In genomic region chr2:159144776-159145614, GRCh38 we compare ENCODE assay signal across 14 cellular contexts.
A peak's percentile ranks its signal among the peaks of the same experiment; 100 is the strongest.
DNase-seq lines count a peak whose midpoint lies in the region; ATAC-seq, FAIRE-seq and TF ChIP-seq lines count a peak whose summit lies in the region.
"Had no signal": no experiment of that assay in that cellular context is flagged by ENCODE, and none has a peak within 500 bp of the region (broad histone marks: within the 10 kb centered on the region; RNA-seq: fewer than 3 reads in every experiment).

No MANE protein-coding gene starts in this region.

- CTCF ChIA-PET in CD8-positive, alpha-beta memory T cell (lab: Charles Lee) = no interaction called here
- CTCF ChIA-PET in OCI-LY7 (lab: Charles Lee; ENCODE audit: unreplicated experiment) = no interaction called here

- no peak overlapping the region for H3K4me3 ChIP-seq in CD8-positive, alpha-beta memory T cell (ENCODE audit: low read length)
- H3K4me3 ChIP-seq in OCI-LY7 (ENCODE audit: low read depth, low read length, poor library complexity, severe bottlenecking) = no peak overlapping the region
- H3K4me3 ChIP-seq: thyroid gland had no signal

- no peak overlapping the region for H3K4me2 ChIP-seq in OCI-LY7 (ENCODE audit: low read length)

- peak in 2 of 5 donors; percentile 16 to 64 for DNase-seq in CD8-positive, alpha-beta memory T cell
- DNase-seq in OCI-LY7 (ENCODE audit: low spot score) (no peak), HTR-8/SVneo (ENCODE audit: insufficient read length, low spot score) (no peak), ACHN (no peak)
- DNase-seq: activated CD4-positive, alpha-beta T cell treated with anti-CD3 and anti-CD28 coated beads for 36 hours; activated naive CD4-positive, alpha-beta T cell treated with anti-CD3 and anti-CD28 coated beads, Interleukin-2, amount 50 U/mL, for 16 hours; NCI-H510A; right cardiac atrium; thyroid gland had no signal

- TF ChIP-seq CTCF in OCI-LY7 (conservative IDR thresholded peaks at IDR 0.05; ENCODE audit: low read length) = no peak

- ATAC-seq in GM19372 (IDR thresholded peaks at IDR 0.05; ENCODE audit: low read depth, unreplicated experiment) (peak; percentile 48), HG02938 (IDR thresholded peaks at IDR 0.05; ENCODE audit: unreplicated experiment) (peak; percentile 73), HG02840 (IDR thresholded peaks at IDR 0.05; ENCODE audit: low FRiP score, unreplicated experiment) (no peak), HG02870 (IDR thresholded peaks at IDR 0.05; ENCODE audit: unreplicated experiment) (no peak)
- ATAC-seq: activated CD4-positive, alpha-beta T cell treated with anti-CD3 and anti-CD28 coated beads for 36 hours; right cardiac atrium had no signal

- H3K27me3 ChIP-seq in CD8-positive, alpha-beta memory T cell (ENCODE audit: insufficient read depth, low read length, poor library complexity, severe bottlenecking) = no peaks in the 10 kb centered on the region
- H3K27me3 ChIP-seq: thyroid gland had no signal

- POLR2A ChIA-PET in CD8-positive, alpha-beta memory T cell (lab: Charles Lee) = no interaction called here
- POLR2A ChIA-PET in OCI-LY7 (lab: Charles Lee) = no interaction called here

- BruUV-seq in OCI-LY7 (replicated peaks; lab: Mats Ljungman, UMichigan) = no TSS peak

- in situ Hi-C loops in ACHN (cut with HindIII; ENCODE audit: low pct_ligation_motif_present, low pct_unique_long_range_greater_than_20kb, low sequenced_read_pairs) = no loop called here

- peaks cover 24% of the 10 kb centered on the region for H3K4me1 ChIP-seq in CD8-positive, alpha-beta memory T cell (ENCODE audit: insufficient read depth, low read length)
- H3K4me1 ChIP-seq in OCI-LY7 (ENCODE audit: insufficient read depth, low read length, poor library complexity, severe bottlenecking) = no peaks in the 10 kb centered on the region

- intact Hi-C loops in OCI-LY7 (cut with micrococcal nuclease; ENCODE audit: unreplicated experiment) = no loop called here

- FAIRE-seq in HTR-8/SVneo (lab: Jason Lieb, UNC) = no peak

- no peaks in the 10 kb centered on the region for H3K79me2 ChIP-seq in OCI-LY7 (ENCODE audit: insufficient read depth, low read depth, low read length)

- no peaks in the 10 kb centered on the region for H3K9me3 Mint-ChIP-seq in CD8-positive, alpha-beta memory T cell

- peak overlapping the region; percentile 35 to 81 (median 68) for H3K4me3 Mint-ChIP-seq in CD8-positive, alpha-beta memory T cell
- H3K4me3 Mint-ChIP-seq: activated CD4-positive, alpha-beta T cell treated with anti-CD3 and anti-CD28 coated beads for 36 hours had no signal

- peak overlapping the region; percentile 6 to 83 (median 67) for H3K27ac Mint-ChIP-seq in CD8-positive, alpha-beta memory T cell
- H3K27ac Mint-ChIP-seq: activated CD4-positive, alpha-beta T cell treated with anti-CD3 and anti-CD28 coated beads for 36 hours had no signal

- H3K9me3 ChIP-seq in CD8-positive, alpha-beta memory T cell (ENCODE audit: low read length) = no peaks in the 10 kb centered on the region
- no peaks in the 10 kb centered on the region for H3K9me3 ChIP-seq in OCI-LY7 (ENCODE audit: low read length)
- H3K9me3 ChIP-seq: thyroid gland had no signal

- no peak overlapping the region for H3K27ac ChIP-seq in CD8-positive, alpha-beta memory T cell (ENCODE audit: low read depth, low read length)
- H3K27ac ChIP-seq in OCI-LY7 (ENCODE audit: low read depth, low read length, poor library complexity, severe bottlenecking) = no peak overlapping the region
- H3K27ac ChIP-seq: HL-60 had no signal

- peaks cover 0 to 17% of the 10 kb centered on the region in 2 donors for H3K27me3 Mint-ChIP-seq in CD8-positive, alpha-beta memory T cell
- H3K27me3 Mint-ChIP-seq: activated CD4-positive, alpha-beta T cell treated with anti-CD3 and anti-CD28 coated beads for 36 hours had no signal

- H3K36me3 ChIP-seq in CD8-positive, alpha-beta memory T cell (ENCODE audit: insufficient read depth, low read length) = no peaks in the 10 kb centered on the region
- H3K36me3 ChIP-seq in OCI-LY7 (ENCODE audit: insufficient read depth, low read length) = no peaks in the 10 kb centered on the region
- H3K36me3 ChIP-seq: thyroid gland had no signal

- peaks cover 0 to 1% (median 0%) of the 10 kb centered on the region in 3 donors for H3K36me3 Mint-ChIP-seq in CD8-positive, alpha-beta memory T cell

- H4K20me1 ChIP-seq in OCI-LY7 (ENCODE audit: insufficient read depth, low read length) = no peaks in the 10 kb centered on the region

- H3K9me2 ChIP-seq in OCI-LY7 (ENCODE audit: insufficient read depth, low read length) = no peaks in the 10 kb centered on the region

- peaks cover 20 to 27% (median 22%) of the 10 kb centered on the region in 3 donors for H3K4me1 Mint-ChIP-seq in CD8-positive, alpha-beta memory T cell

- H2AFZ ChIP-seq in OCI-LY7 (ENCODE audit: low read length) = 0 out of 2 replicates have a peak overlapping the region, but pooled peaks have one; percentile 25

Comparison
In these comparisons a context has a peak if more than half of its experiments do, and no peak if none do; other contexts are left out.
1. ATAC-seq: peak in GM19372 (single experiment) and HG02938 (single experiment); none in HG02840 (single experiment) and HG02870 (single experiment).